In genomic region chr7:76505168-76506080, GRCh38 we compare ENCODE assay signal across 17 cellular contexts. TPM values are rescaled to one million over a fixed set of nuclear protein-coding genes. Genes with fewer than 3 reads are reported as not detected.
DNase-seq lines count a peak whose midpoint lies in the region; ATAC-seq and TF ChIP-seq lines count a peak whose summit lies in the region.
"Had no signal": no experiment of that assay in that cellular context is flagged by ENCODE, and none has a peak within 500 bp of the region (broad histone marks: within the 10 kb centered on the region; RNA-seq: fewer than 3 reads in every experiment).

No MANE protein-coding gene starts in this region.

- no peaks in the 10 kb centered on the region for H3K27me3 ChIP-seq in left lung
- H3K27me3 ChIP-seq: pancreas had no signal

- POLR2A ChIA-PET in RWPE1 (lab: Yijun Ruan, JAX; ENCODE audit: low non-redundant PET) = interaction anchor here (0.6 kb wide), 1 partner anchor 82 kb away, joined by 4 read pairs; no protein-coding TSS in a partner anchor

- intact Hi-C loops in left cardiac atrium (cut with DNase I) (no loop called here), cardiac septum (cut with DNase I) (loop anchor here (10.0 kb wide), 1 partner anchor 489 kb away; no protein-coding TSS in a partner anchor), left lung (cut with DNase I) (loop anchor here in 1 of 2 donors (10.0 kb wide), 1 partner anchor 489 kb away; no protein-coding TSS in a partner anchor)

- H3K27ac ChIP-seq in RWPE1 = peak overlapping the region; percentile 67
- H3K27ac ChIP-seq in left lung = no peak overlapping the region
- H3K27ac ChIP-seq: pancreas had no signal

- CTCF ChIA-PET in RWPE1 (lab: Yijun Ruan, JAX) = no interaction called here

- ATAC-seq in left cardiac atrium (peak; percentile 22 to 52), left lung (no peak), GM21367 (IDR thresholded peaks at IDR 0.05; ENCODE audit: unreplicated experiment) (no peak), HG02973 (IDR thresholded peaks at IDR 0.05; ENCODE audit: unreplicated experiment) (no peak)
- ATAC-seq: pancreas had no signal

- H3K4me1 ChIP-seq in left lung = peaks cover 4 to 20% of the 10 kb centered on the region in 2 donors
- H3K4me1 ChIP-seq: pancreas had no signal

- no peak for TF ChIP-seq CTCF in RWPE1 (conservative IDR thresholded peaks at IDR 0.05; ENCODE audit: low read depth)
- TF ChIP-seq CTCF in left lung (IDR thresholded peaks at IDR 0.05) = no peak

- peaks cover 0 to 61% of the 10 kb centered on the region in 2 donors for H3K36me3 ChIP-seq in left lung

- DNase-seq in left cardiac atrium (no peak), cardiac septum (ENCODE audit: low spot score) (no peak), RWPE1 (ENCODE audit: low spot score) (no peak), mesenteric fat pad (ENCODE audit: low spot score) (peak; percentile 81), left lung (no peak), SIG-M5 (lab: John Stamatoyannopoulos, UW) (no peak)
- DNase-seq: activated CD4-positive, alpha-beta T cell treated with anti-CD3 and anti-CD28 coated beads, Interleukin-2, amount 50 U/mL, for 1 hour; CD4-positive, alpha-beta memory T cell; DMS53; glutamatergic neuron; KG1; NCI-H1930 had no signal

- H3K9me3 ChIP-seq in left lung = no peaks in the 10 kb centered on the region
- H3K9me3 ChIP-seq: pancreas had no signal

- no peak overlapping the region for H3K4me3 ChIP-seq in left lung
- H3K4me3 ChIP-seq: pancreas had no signal

RNA-seq across cellular contexts. Expression of gene UPK3B, which starts 4.9 kb away (rescaled TPM):
- 10 to 100 TPM in 1 of 2 donors, 1 to 10 TPM in 1; 3.7 to 33.8 TPM for total RNA-seq in left cardiac atrium
- total RNA-seq in cardiac septum = 0.38 TPM
- 1.9 TPM for total RNA-seq in mesenteric fat pad
- 10 to 100 TPM in 1 of 2 donors, 1 to 10 TPM in 1; 5.5 to 15.9 TPM for total RNA-seq in left lung

RNA-seq across cellular contexts. Expression of gene SPDYE16, which starts 37.7 kb away (rescaled TPM):
- total RNA-seq in left cardiac atrium (under 1 TPM; 0.12 to 0.34 TPM), cardiac septum (not detected), mesenteric fat pad (not detected), left lung (under 1 TPM in 1 of 2 donors, not detected in 1; 0.26 TPM)
- total RNA-seq: astrocyte, NCI-H460 had no signal

RNA-seq across cellular contexts. Expression of gene DTX2, which starts 43.9 kb away (rescaled TPM):
- 10 to 100 TPM in 1 of 2 donors, 1 to 10 TPM in 1; 8.5 to 11.4 TPM for total RNA-seq in left cardiac atrium
- total RNA-seq in cardiac septum = 11.5 TPM
- 35.0 TPM for total RNA-seq in mesenteric fat pad
- total RNA-seq in left lung = 10 to 100 TPM; 28.1 to 40.9 TPM

Comparison
In these comparisons a context has a peak if more than half of its experiments do, and no peak if none do; other contexts are left out.
1. ATAC-seq: peak in left cardiac atrium (2 of 2); none in left lung (single experiment), GM21367 (single experiment) and HG02973 (single experiment).